13 cellular contexts compared by ENCODE assay signal in genomic region chr12:67661311-67662011, GRCh38. TPM values are rescaled to one million over a fixed set of nuclear protein-coding genes. Genes with fewer than 3 reads are reported as not detected.
DNase-seq lines count a peak whose midpoint lies in the region; ATAC-seq and TF ChIP-seq lines count a peak whose summit lies in the region.
"Had no signal": no experiment of that assay in that cellular context is flagged by ENCODE, and none has a peak within 500 bp of the region (broad histone marks: within the 10 kb centered on the region; RNA-seq: fewer than 3 reads in every experiment).

No MANE protein-coding gene starts in this region.

- in situ Hi-C loops in SK-MEL-5 (cut with HindIII; ENCODE audit: low pct_unique_long_range_greater_than_20kb, low sequenced_read_pairs): no loop called here

- H3K27ac ChIP-seq in smooth muscle cell (ENCODE audit: low read depth) (peak overlapping the region; percentile 88), Karpas-422 (ENCODE audit: low read length) (no peak overlapping the region)

- TF ChIP-seq CTCF in foreskin fibroblast (IDR thresholded peaks at IDR 0.05; ENCODE audit: low read depth, low read length): no peak
- no peak for TF ChIP-seq CTCF in smooth muscle cell (IDR thresholded peaks at IDR 0.05; ENCODE audit: borderline replicate concordance, insufficient read depth, poor library complexity, severe bottlenecking)

- no peak for DNase-seq in activated naive CD8-positive, alpha-beta T cell treated with anti-CD3 and anti-CD28 coated beads for 36 hours
- DNase-seq in SK-MEL-5 (ENCODE audit: low read depth, low spot score) (peak; percentile 85), foreskin fibroblast (peak; percentile 73 to 87), smooth muscle cell (lab: John Stamatoyannopoulos, UW; ENCODE audit: unreplicated experiment) (no peak), Karpas-422 (no peak)
- no peak for DNase-seq in stimulated activated CD4-positive, alpha-beta T cell treated with anti-CD3 and anti-CD28 coated beads, Interleukin-15, amount 100 ng/mL, for 24 hours
- DNase-seq: activated CD8-positive, alpha-beta memory T cell treated with anti-CD3 and anti-CD28 coated beads for 24 hours; effector CD4-positive, alpha-beta T cell; NCI-H510A had no signal

- H3K9me3 ChIP-seq in smooth muscle cell (replicated peaks; ENCODE audit: low read depth) (no peaks in the 10 kb centered on the region), Karpas-422 (ENCODE audit: low read length) (no peaks in the 10 kb centered on the region)

- no peaks in the 10 kb centered on the region for H3K27me3 ChIP-seq in smooth muscle cell (ENCODE audit: low read depth)
- no peaks in the 10 kb centered on the region for H3K27me3 ChIP-seq in Karpas-422 (ENCODE audit: low read length)

- no peak for ATAC-seq in HG03280 (IDR thresholded peaks at IDR 0.05; ENCODE audit: unreplicated experiment)

- H3F3A ChIP-seq in smooth muscle cell (ENCODE audit: low read depth): peaks cover 54% of the 10 kb centered on the region

- WGBS in smooth muscle cell (ENCODE audit: low lambda C conversion rate): 23% methylated on average over 3 of the region's 3 CpGs

- H3K9ac ChIP-seq in smooth muscle cell (ENCODE audit: low read depth) (peak overlapping the region; percentile 41), Karpas-422 (ENCODE audit: low read length) (no peak overlapping the region)

- H3K9me2 ChIP-seq in Karpas-422 (replicated peaks; ENCODE audit: insufficient read depth, low read length): no peaks in the 10 kb centered on the region

- H3K36me3 Mint-ChIP-seq in activated naive CD8-positive, alpha-beta T cell: peaks cover 18% of the 10 kb centered on the region
- H3K36me3 Mint-ChIP-seq in activated naive CD8-positive, alpha-beta T cell treated with anti-CD3 and anti-CD28 coated beads for 36 hours: peaks cover 55% of the 10 kb centered on the region

- H3K4me3 ChIP-seq in foreskin fibroblast (ENCODE audit: low read depth in 1 of 2, low read length in 2 of 2) (no peak overlapping the region), smooth muscle cell (no peak overlapping the region), Karpas-422 (ENCODE audit: low read length) (no peak overlapping the region)

- peaks cover 92% of the 10 kb centered on the region for H3K4me1 Mint-ChIP-seq in activated naive CD8-positive, alpha-beta T cell (ENCODE audit: low read depth)
- H3K4me1 Mint-ChIP-seq in activated naive CD8-positive, alpha-beta T cell treated with anti-CD3 and anti-CD28 coated beads for 36 hours: peaks cover 82% of the 10 kb centered on the region

- no peaks in the 10 kb centered on the region for H3K9me3 Mint-ChIP-seq in activated naive CD8-positive, alpha-beta T cell (ENCODE audit: low read depth)
- H3K9me3 Mint-ChIP-seq in activated naive CD8-positive, alpha-beta T cell treated with anti-CD3 and anti-CD28 coated beads for 36 hours: no peaks in the 10 kb centered on the region
- H3K9me3 Mint-ChIP-seq: CD14-positive monocyte, memory B cell had no signal

- H3K4me2 ChIP-seq in smooth muscle cell: peak overlapping the region; percentile 75
- H3K4me2 ChIP-seq in Karpas-422 (ENCODE audit: low read depth, low read length, poor library complexity, severe bottlenecking): no peak overlapping the region

- no peak overlapping the region for H2AFZ ChIP-seq in smooth muscle cell (ENCODE audit: low read depth)
- H2AFZ ChIP-seq in Karpas-422 (ENCODE audit: low read length): no peak overlapping the region

- H3K79me2 ChIP-seq in smooth muscle cell (ENCODE audit: low read depth) (peaks cover 85% of the 10 kb centered on the region), Karpas-422 (ENCODE audit: low read length) (peaks cover 76% of the 10 kb centered on the region)

- H4K20me1 ChIP-seq in smooth muscle cell (ENCODE audit: low read depth) (peaks cover 70% of the 10 kb centered on the region), Karpas-422 (ENCODE audit: insufficient read depth, low read depth, low read length) (peaks cover 71% of the 10 kb centered on the region)

- H3K36me3 ChIP-seq in smooth muscle cell (ENCODE audit: low read depth) (peaks cover 6% of the 10 kb centered on the region), Karpas-422 (ENCODE audit: insufficient read depth, low read length) (peaks cover 60% of the 10 kb centered on the region)

- H3K27me3 Mint-ChIP-seq in activated naive CD8-positive, alpha-beta T cell: no peaks in the 10 kb centered on the region
- no peaks in the 10 kb centered on the region for H3K27me3 Mint-ChIP-seq in activated naive CD8-positive, alpha-beta T cell treated with anti-CD3 and anti-CD28 coated beads for 36 hours
- H3K27me3 Mint-ChIP-seq: memory B cell had no signal

- peak overlapping the region; percentile 55 for H3K27ac Mint-ChIP-seq in activated naive CD8-positive, alpha-beta T cell
- H3K27ac Mint-ChIP-seq in activated naive CD8-positive, alpha-beta T cell treated with anti-CD3 and anti-CD28 coated beads for 36 hours: no peak overlapping the region
- H3K27ac Mint-ChIP-seq: CD14-positive monocyte, memory B cell had no signal

- peaks cover 34% of the 10 kb centered on the region for H3K4me1 ChIP-seq in smooth muscle cell (ENCODE audit: low read depth)
- peaks cover 18% of the 10 kb centered on the region for H3K4me1 ChIP-seq in Karpas-422 (ENCODE audit: low read length)

- H3K4me3 Mint-ChIP-seq in activated naive CD8-positive, alpha-beta T cell: peak overlapping the region; percentile 28
- no peak overlapping the region for H3K4me3 Mint-ChIP-seq in activated naive CD8-positive, alpha-beta T cell treated with anti-CD3 and anti-CD28 coated beads for 36 hours
- H3K4me3 Mint-ChIP-seq: CD14-positive monocyte, memory B cell had no signal

RNA-seq across cellular contexts. Expression of gene DYRK2, which starts 12.9 kb away (rescaled TPM):
- 10 to 100 TPM; 29.6 to 33.0 TPM for total RNA-seq in activated naive CD8-positive, alpha-beta T cell treated with anti-CD3 and anti-CD28 coated beads for 36 hours
- 27.3 and 28.8 TPM in 2 replicates for total RNA-seq in SK-MEL-5 (2014; rRNA removed; shearing (Covaris generic))
- 27.7 and 35.4 TPM in 2 replicates for polyA plus RNA-seq in SK-MEL-5 (2015; cell fraction: cytosol; rRNA removed)
- polyA plus RNA-seq in SK-MEL-5 (2015; cell fraction: nucleus; rRNA removed): 49.6 and 52.3 TPM in 2 replicates
- total RNA-seq in smooth muscle cell: 44.0 and 65.3 TPM in 2 replicates
- 41.6 and 64.1 TPM in 2 replicates for polyA plus RNA-seq in smooth muscle cell
- 21.5 and 31.5 TPM in 2 replicates for total RNA-seq in Karpas-422 (2014; rRNA removed; shearing (Covaris generic); ENCODE audit: low replicate concordance)

Comparison
In these comparisons a context has a peak if more than half of its experiments do, and no peak if none do; other contexts are left out.
1. DNase-seq: peak in SK-MEL-5 (single experiment) and foreskin fibroblast (2 of 2); none in activated naive CD8-positive, alpha-beta T cell treated with anti-CD3 and anti-CD28 coated beads for 36 hours (single experiment), smooth muscle cell (single experiment), stimulated activated CD4-positive, alpha-beta T cell treated with anti-CD3 and anti-CD28 coated beads, Interleukin-15, amount 100 ng/mL, for 24 hours (single experiment) and Karpas-422 (single experiment).